ENCODE assay signal across 8 cellular contexts in the genomic region with DNA sequence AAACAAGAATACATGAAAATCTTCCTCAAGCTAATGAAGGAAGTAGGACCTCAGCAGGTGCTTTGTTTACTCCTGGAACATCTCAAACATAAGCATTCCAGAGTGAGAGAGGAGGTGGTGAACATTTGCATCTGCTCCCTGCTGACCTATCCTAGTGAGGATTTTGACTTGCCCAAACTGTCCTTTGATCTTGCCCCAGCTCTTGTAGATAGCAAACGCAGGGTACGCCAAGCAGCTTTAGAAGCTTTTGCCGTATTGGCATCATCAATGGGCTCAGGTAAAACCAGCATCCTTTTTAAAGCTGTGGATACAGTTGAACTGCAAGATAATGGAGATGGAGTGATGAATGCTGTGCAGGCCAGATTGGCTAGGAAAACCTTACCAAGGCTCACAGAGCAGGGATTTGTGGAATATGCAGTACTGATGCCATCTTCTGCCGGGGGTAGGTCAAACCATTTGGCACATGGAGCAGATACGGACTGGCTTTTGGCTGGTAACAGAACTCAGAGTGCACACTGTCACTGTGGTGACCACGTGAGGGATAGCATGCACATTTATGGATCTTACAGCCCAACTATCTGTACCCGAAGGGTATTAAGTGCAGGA. TPM values are rescaled to one million over a fixed set of nuclear protein-coding genes. Genes with fewer than 3 reads are reported as not detected.
DNase-seq lines count a peak whose midpoint lies in the region; ATAC-seq and TF ChIP-seq lines count a peak whose summit lies in the region.

No MANE protein-coding gene starts in this region.

- ATAC-seq in GM21390 (IDR thresholded peaks at IDR 0.05; ENCODE audit: unreplicated experiment) (no peak), HG02610 (IDR thresholded peaks at IDR 0.05; ENCODE audit: unreplicated experiment) (no peak), GM21825 (IDR thresholded peaks at IDR 0.05; ENCODE audit: unreplicated experiment) (no peak)

- peaks cover 44% of the 10 kb centered on the region for H3K79me2 ChIP-seq in Loucy (ENCODE audit: insufficient read depth, low read length)

- TF ChIP-seq CTCF in Loucy (conservative IDR thresholded peaks at IDR 0.05; ENCODE audit: low read length) (no peak), dorsolateral prefrontal cortex (IDR thresholded peaks at IDR 0.05 in 54 of 56, conservative IDR thresholded peaks at IDR 0.05 in 2 of 56; ENCODE audit: low read depth in 1 of 56, partially characterized antibody in 56 of 56) (peak in 5 of 56 donors; percentile 10 to 25 (median 19))

- H3K9me3 ChIP-seq in Loucy (ENCODE audit: insufficient read depth, low read depth, low read length) = no peaks in the 10 kb centered on the region

- H3K4me2 ChIP-seq in Loucy (ENCODE audit: low read depth, low read length, poor library complexity, severe bottlenecking) = peak overlapping the region; percentile 66

- peaks cover 31% of the 10 kb centered on the region for H3K4me1 ChIP-seq in Loucy (ENCODE audit: insufficient read depth, low read length, poor library complexity, severe bottlenecking)

- no peaks in the 10 kb centered on the region for H3F3A ChIP-seq in Loucy (ENCODE audit: low read depth)

- no peaks in the 10 kb centered on the region for H3K36me3 ChIP-seq in Loucy (ENCODE audit: insufficient read depth, low read length)

- H3K27me3 ChIP-seq in Loucy (ENCODE audit: insufficient read depth, low read length, poor library complexity, severe bottlenecking) = no peaks in the 10 kb centered on the region
- no peaks in the 10 kb centered on the region for H3K27me3 ChIP-seq in dorsolateral prefrontal cortex

- peaks cover 26% of the 10 kb centered on the region for H4K20me1 ChIP-seq in Loucy (ENCODE audit: insufficient read depth, low read length, poor library complexity, severe bottlenecking)

- H3K9ac ChIP-seq in Loucy (ENCODE audit: low read depth, low read length, poor library complexity, severe bottlenecking) = no peak overlapping the region

- intact Hi-C loops in dorsolateral prefrontal cortex (cut with DNase I) = loop anchor here (2.0 to 5.0 kb wide), 4 partner anchors 52 to 171 kb away; partner anchors contain the start of genes FANCM (in 1 of the 2), FKBP3 (in 1 of the 2) and PRPF39 (in 1 of the 2)

- H3K4me3 ChIP-seq in Loucy (ENCODE audit: low read length, poor library complexity, severe bottlenecking) (peak overlapping the region; percentile 94), dorsolateral prefrontal cortex (peak overlapping the region; percentile 56 to 98 (median 87))

- no peaks in the 10 kb centered on the region for H3K9me2 ChIP-seq in Loucy (replicated peaks; ENCODE audit: low read depth, low read length)

- DNase-seq in DMS53 treated with DMSO at 0.1 percent for 48 hours (lab: John Stamatoyannopoulos, UW; ENCODE audit: unreplicated experiment) = peak; percentile 8
- DNase-seq in dorsolateral prefrontal cortex = peak in 3 of 10 donors; percentile 18 to 55 (median 33)
- DNase-seq in myocyte (ENCODE audit: low read depth) = peak; percentile 33
- no peak for DNase-seq in NCI-H1436 (lab: John Stamatoyannopoulos, UW)

- H3K27ac ChIP-seq in dorsolateral prefrontal cortex = peak overlapping the region in 26 of 59 donors; percentile 3 to 94 (median 50)

- H2AFZ ChIP-seq in Loucy (ENCODE audit: low read length) = no peak overlapping the region

RNA-seq across cellular contexts. Expression of gene TOGARAM1, which starts 1.9 kb away (rescaled TPM):
- total RNA-seq in dorsolateral prefrontal cortex (10 to 100 TPM; 39.9 to 74.9 (median 59.1) TPM), myocyte (35.3 and 44.0 TPM in 2 replicates)
- polyA plus RNA-seq in myocyte (2012) = 7.7 TPM

RNA-seq across cellular contexts. Expression of gene KLHL28, which starts 2.1 kb away (rescaled TPM):
- 10 to 100 TPM; 15.5 to 37.2 (median 24.2) TPM for total RNA-seq in dorsolateral prefrontal cortex
- total RNA-seq in myocyte = 22.7 and 37.1 TPM in 2 replicates
- polyA plus RNA-seq in myocyte (2012) = 5.8 TPM
